8 cellular contexts compared by ENCODE assay signal in the genomic region with DNA sequence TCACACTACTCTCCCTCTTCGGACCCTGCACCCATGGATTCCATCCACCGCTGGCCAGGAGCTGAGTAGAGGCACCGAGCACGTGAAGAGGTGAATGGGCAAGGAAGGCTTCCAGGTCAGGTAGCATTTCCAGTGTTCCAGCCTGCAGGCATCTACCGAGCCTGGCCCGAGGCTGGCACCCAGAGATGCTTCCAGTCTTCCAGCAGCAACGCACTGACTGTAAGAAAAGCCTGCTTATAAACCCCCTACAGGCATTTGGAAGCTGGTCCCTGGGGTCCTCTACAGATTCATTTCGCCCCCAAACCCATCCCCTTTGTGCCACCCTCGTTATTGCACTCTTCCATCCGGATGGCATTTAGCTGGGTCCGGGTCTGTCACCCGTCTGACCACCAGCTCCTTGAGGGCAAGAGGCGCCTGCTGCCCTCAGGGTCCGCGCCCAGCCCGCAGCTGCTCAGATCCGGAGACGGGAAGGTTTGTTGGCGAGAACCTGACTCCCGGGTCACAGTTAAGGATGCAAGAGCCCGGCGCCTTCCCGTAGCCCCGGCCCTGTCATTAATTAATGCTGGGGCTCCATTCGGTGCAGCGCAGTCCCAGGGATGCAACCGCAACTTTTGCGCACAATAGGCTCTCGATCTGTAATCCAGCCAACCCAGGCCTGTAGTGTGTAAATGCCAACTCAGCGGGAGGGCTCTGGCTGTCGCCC. TPM values are rescaled to one million over a fixed set of nuclear protein-coding genes. Genes with fewer than 3 reads are reported as not detected.
DNase-seq lines count a peak whose midpoint lies in the region; ATAC-seq and TF ChIP-seq lines count a peak whose summit lies in the region.

No MANE protein-coding gene starts in this region.

- ATAC-seq in HG02642 (IDR thresholded peaks at IDR 0.05; ENCODE audit: poor library complexity, unreplicated experiment) (peak; percentile 13), heart right ventricle (peak; percentile 0 to 54 (median 31))

- intact Hi-C loops in heart right ventricle (cut with DNase I), result loop anchor here in 8 of 10 donors (1.0 to 10.0 kb wide), 7 partner anchors 43 to 110 kb away; partner anchors contain the start of gene EIF5 (in 4 of the 8)

- H3K9ac ChIP-seq in ES-I3 (ENCODE audit: low read depth, low read length), result peak overlapping the region; percentile 88; the same call in 1 of the 2 replicates
- peak overlapping the region; percentile 53 for H3K9ac ChIP-seq in smooth muscle cell (ENCODE audit: low read depth)

- H3K4me3 ChIP-seq in WI38 (ENCODE audit: low read depth, low read length) (peak overlapping the region; percentile 97), heart right ventricle (peak overlapping the region; percentile 71 to 100 (median 92)), smooth muscle cell (peak overlapping the region; percentile 87)

- H3K9me3 ChIP-seq in ES-I3 (ENCODE audit: control insufficient read depth, insufficient read depth, low read length) (no peaks in the 10 kb centered on the region), heart right ventricle (no peaks in the 10 kb centered on the region), smooth muscle cell (replicated peaks; ENCODE audit: low read depth) (no peaks in the 10 kb centered on the region)

- H3K27me3 ChIP-seq in heart right ventricle, result no peaks in the 10 kb centered on the region
- no peaks in the 10 kb centered on the region for H3K27me3 ChIP-seq in smooth muscle cell (ENCODE audit: low read depth)

- peak overlapping the region; percentile 96 for H3K4me2 ChIP-seq in smooth muscle cell

- peaks cover 6% of the 10 kb centered on the region; the same call in 1 of the 2 replicates for H3K4me1 ChIP-seq in ES-I3 (ENCODE audit: insufficient read depth, low read length)
- peaks cover 4 to 45% (median 30%) of the 10 kb centered on the region in 9 donors for H3K4me1 ChIP-seq in heart right ventricle
- H3K4me1 ChIP-seq in smooth muscle cell (ENCODE audit: low read depth), result peaks cover 19% of the 10 kb centered on the region

- H4K20me1 ChIP-seq in smooth muscle cell (ENCODE audit: low read depth), result peaks cover 42% of the 10 kb centered on the region

- H3K27ac ChIP-seq in heart right ventricle (peak overlapping the region; percentile 80 to 99 (median 98)), smooth muscle cell (ENCODE audit: low read depth) (peak overlapping the region; percentile 96)

- 7 to 8% methylated on average over 31 of the region's 31 CpGs for WGBS in heart right ventricle, 2 donors
- 16% methylated on average over 31 of the region's 31 CpGs for WGBS in smooth muscle cell (ENCODE audit: low lambda C conversion rate)

- no peak for TF ChIP-seq CTCF in WI38 (IDR thresholded peaks at IDR 0.05; ENCODE audit: low read depth, low read length)
- TF ChIP-seq CTCF in heart right ventricle (IDR thresholded peaks at IDR 0.05), result no peak
- no peak for TF ChIP-seq CTCF in smooth muscle cell (IDR thresholded peaks at IDR 0.05; ENCODE audit: borderline replicate concordance, insufficient read depth, poor library complexity, severe bottlenecking)

- H3K36me3 ChIP-seq in ES-I3 (ENCODE audit: insufficient read depth, low read length) (no peaks in the 10 kb centered on the region), heart right ventricle (peaks cover 0 to 3% (median 0%) of the 10 kb centered on the region in 9 donors), smooth muscle cell (ENCODE audit: low read depth) (no peaks in the 10 kb centered on the region)

- H2AFZ ChIP-seq in smooth muscle cell (ENCODE audit: low read depth), result peak overlapping the region; percentile 92

- H3F3A ChIP-seq in smooth muscle cell (ENCODE audit: low read depth), result peaks cover 6% of the 10 kb centered on the region

- DNase-seq in heart right ventricle (no peak), smooth muscle cell (lab: John Stamatoyannopoulos, UW; ENCODE audit: unreplicated experiment) (no peak), CD1c-positive myeloid dendritic cell (ENCODE audit: extremely low spot score) (no peak), NCI-H1417 treated with DMSO at 0.1 percent for 48 hours (lab: John Stamatoyannopoulos, UW) (no peak), C1 segment of cervical spinal cord (lab: John Stamatoyannopoulos, UW) (no peak)

- H3K79me2 ChIP-seq in smooth muscle cell (ENCODE audit: low read depth), result peaks cover 39% of the 10 kb centered on the region

RNA-seq across cellular contexts. Expression of gene MARK3, which starts 0.6 kb away (rescaled TPM):
- total RNA-seq in heart right ventricle (100 to 1,000 TPM in 3 of 10 donors, 10 to 100 TPM in 7; 62.3 to 246 (median 72.6) TPM), smooth muscle cell (63.2 and 71.3 TPM in 2 replicates)
- polyA plus RNA-seq in heart right ventricle (100 to 1,000 TPM in 1 of 2 donors, 10 to 100 TPM in 1; 85.4 to 136 TPM), smooth muscle cell (68.4 and 69.0 TPM in 2 replicates)

RNA-seq across cellular contexts. Expression of gene EIF5, which starts 50.6 kb away (rescaled TPM):
- total RNA-seq in heart right ventricle (100 to 1,000 TPM; 163 to 323 (median 243) TPM), smooth muscle cell (233 and 278 TPM in 2 replicates)
- polyA plus RNA-seq in heart right ventricle (100 to 1,000 TPM in 1 of 2 donors, 10 to 100 TPM in 1; 56.7 to 125 TPM), smooth muscle cell (290 and 357 TPM in 2 replicates)
